ENCODE assay signal across 12 cellular contexts in the genomic region with DNA sequence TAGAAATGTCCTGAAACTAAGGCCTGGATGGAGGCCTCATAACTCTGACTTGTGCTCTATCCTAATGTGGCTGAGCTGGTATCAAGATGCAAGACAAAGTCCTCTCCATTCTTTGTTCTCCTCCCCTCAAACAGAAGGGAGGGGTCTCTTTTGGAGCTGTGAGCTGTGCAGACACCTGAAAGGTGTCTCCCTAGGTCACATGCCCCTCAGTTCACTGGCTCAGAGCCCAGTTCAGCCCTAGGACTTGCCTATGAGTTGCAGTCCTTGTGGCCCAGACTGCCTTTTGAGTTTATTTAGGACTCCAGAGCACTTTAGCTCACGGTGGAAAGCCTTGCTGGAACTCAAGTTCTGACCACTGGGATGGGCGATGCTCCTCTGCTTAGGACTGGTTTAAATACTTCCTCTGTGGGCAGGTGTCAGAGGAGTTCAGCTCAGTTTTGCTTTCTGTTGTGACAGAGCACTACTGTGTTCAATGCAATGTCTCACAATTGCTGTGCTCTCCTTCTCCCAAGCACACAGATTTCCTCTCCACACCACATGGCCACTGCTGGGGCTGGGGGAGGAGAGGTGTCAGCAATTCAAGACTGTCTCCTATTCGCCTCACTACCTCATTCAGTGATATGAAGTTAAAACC.
DNase-seq lines count a peak whose midpoint lies in the region; ATAC-seq and TF ChIP-seq lines count a peak whose summit lies in the region.
"Had no signal": no experiment of that assay in that cellular context is flagged by ENCODE, and none has a peak within 500 bp of the region (broad histone marks: within the 10 kb centered on the region; RNA-seq: fewer than 3 reads in every experiment).

No MANE protein-coding gene starts in this region.

- CTCF ChIA-PET in activated naive CD4-positive, alpha-beta T cell treated with anti-CD3 and anti-CD28 coated beads, Interleukin-2, amount 10 ng/mL, durations not matched to agents 7 days and 5 days (lab: Charles Lee), result no interaction called here
- CTCF ChIA-PET in WTC11 (lab: Charles Lee), result no interaction called here

- no peak for TF ChIP-seq CTCF in WTC11 (IDR thresholded peaks at IDR 0.05)

- no peak overlapping the region for H3K27ac Mint-ChIP-seq in activated naive CD4-positive, alpha-beta T cell treated with anti-CD3 and anti-CD28 coated beads, Interleukin-2, amount 10 ng/mL, durations not matched to agents 7 days and 5 days
- no peak overlapping the region for H3K27ac Mint-ChIP-seq in WTC11
- H3K27ac Mint-ChIP-seq: activated T-helper 2 cell treated with anti-CD3 and anti-CD28 coated beads, Interferon-gamma antibody, Interleukin-2, Interleukin-4, amounts not matched to agents 10 μg/mL and 5 μg/mL and 100 μg/mL, durations not matched to agents 14 hours and 24 hours and 36 hours had no signal

- POLR2A ChIA-PET in WTC11 (lab: Charles Lee), result no interaction called here

- H3K4me1 Mint-ChIP-seq in activated naive CD4-positive, alpha-beta T cell treated with anti-CD3 and anti-CD28 coated beads, Interleukin-2, amount 10 ng/mL, durations not matched to agents 7 days and 5 days, result no peaks in the 10 kb centered on the region
- H3K4me1 Mint-ChIP-seq in WTC11, result no peaks in the 10 kb centered on the region

- peaks cover 3% of the 10 kb centered on the region for H3K27me3 Mint-ChIP-seq in activated naive CD4-positive, alpha-beta T cell treated with anti-CD3 and anti-CD28 coated beads, Interleukin-2, amount 10 ng/mL, durations not matched to agents 7 days and 5 days
- H3K27me3 Mint-ChIP-seq in WTC11 (ENCODE audit: low read depth), result no peaks in the 10 kb centered on the region; the same call in 1 of the 2 replicates

- no peaks in the 10 kb centered on the region for H3K36me3 Mint-ChIP-seq in activated naive CD4-positive, alpha-beta T cell treated with anti-CD3 and anti-CD28 coated beads, Interleukin-2, amount 10 ng/mL, durations not matched to agents 7 days and 5 days
- no peaks in the 10 kb centered on the region for H3K36me3 Mint-ChIP-seq in WTC11

- DNase-seq in activated naive CD4-positive, alpha-beta T cell treated with anti-CD3 and anti-CD28 coated beads, Interleukin-2, amount 10 ng/mL, durations not matched to agents 7 days and 5 days, result no peak
- DNase-seq in 8988T (no peak), WTC11 (ENCODE audit: low spot score) (no peak), occipital lobe (lab: John Stamatoyannopoulos, UW) (no peak)
- DNase-seq: NCI-H1694 treated with DMSO at 0.1 percent for 48 hours; RPMI8226; stimulated activated CD4-positive, alpha-beta T cell treated with anti-CD3 and anti-CD28 coated beads, Interleukin-4, amount 100 ng/mL, for 24 hours had no signal

- TF ChIP-seq POLR2A in GM18505 (IDR thresholded peaks at IDR 0.05; ENCODE audit: borderline replicate concordance, extremely low read depth, insufficient read depth, insufficient read length), result peak; percentile 24

- H3K9me3 Mint-ChIP-seq in activated naive CD4-positive, alpha-beta T cell treated with anti-CD3 and anti-CD28 coated beads, Interleukin-2, amount 10 ng/mL, durations not matched to agents 7 days and 5 days, result no peaks in the 10 kb centered on the region
- no peaks in the 10 kb centered on the region for H3K9me3 Mint-ChIP-seq in WTC11
- H3K9me3 Mint-ChIP-seq: activated T-helper 2 cell treated with anti-CD3 and anti-CD28 coated beads, Interferon-gamma antibody, Interleukin-2, Interleukin-4, amounts not matched to agents 10 μg/mL and 5 μg/mL and 100 μg/mL, durations not matched to agents 14 hours and 24 hours and 36 hours had no signal

- ATAC-seq in GM18505 (IDR thresholded peaks at IDR 0.05; ENCODE audit: unreplicated experiment) (peak; percentile 94), GM19467 (IDR thresholded peaks at IDR 0.05; ENCODE audit: unreplicated experiment) (peak; percentile 95), HG02885 (IDR thresholded peaks at IDR 0.05; ENCODE audit: poor library complexity, unreplicated experiment) (peak; percentile 98), HG03565 (IDR thresholded peaks at IDR 0.05; ENCODE audit: unreplicated experiment) (peak; percentile 99), WTC11 (no peak)

- no peak overlapping the region for H3K4me3 Mint-ChIP-seq in activated naive CD4-positive, alpha-beta T cell treated with anti-CD3 and anti-CD28 coated beads, Interleukin-2, amount 10 ng/mL, durations not matched to agents 7 days and 5 days
- no peak overlapping the region for H3K4me3 Mint-ChIP-seq in WTC11

TF ChIP-seq in WTC11, 78 proteins besides CTCF, POLR2A, EP300 and RAD21:
- TF ChIP-seq, protein P1, sequence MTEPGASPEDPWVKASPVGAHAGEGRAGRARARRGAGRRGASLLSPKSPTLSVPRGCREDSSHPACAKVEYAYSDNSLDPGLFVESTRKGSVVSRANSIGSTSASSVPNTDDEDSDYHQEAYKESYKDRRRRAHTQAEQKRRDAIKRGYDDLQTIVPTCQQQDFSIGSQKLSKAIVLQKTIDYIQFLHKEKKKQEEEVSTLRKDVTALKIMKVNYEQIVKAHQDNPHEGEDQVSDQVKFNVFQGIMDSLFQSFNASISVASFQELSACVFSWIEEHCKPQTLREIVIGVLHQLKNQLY (CRISPR knock-in tag; IDR thresholded peaks at IDR 0.05), result no peak
- TF ChIP-seq ZNF416 (CRISPR knock-in tag; IDR thresholded peaks at IDR 0.05), result no peak
- no peak for TF ChIP-seq NFE2L1 (CRISPR knock-in tag; IDR thresholded peaks at IDR 0.05)
